In the genomic region with DNA sequence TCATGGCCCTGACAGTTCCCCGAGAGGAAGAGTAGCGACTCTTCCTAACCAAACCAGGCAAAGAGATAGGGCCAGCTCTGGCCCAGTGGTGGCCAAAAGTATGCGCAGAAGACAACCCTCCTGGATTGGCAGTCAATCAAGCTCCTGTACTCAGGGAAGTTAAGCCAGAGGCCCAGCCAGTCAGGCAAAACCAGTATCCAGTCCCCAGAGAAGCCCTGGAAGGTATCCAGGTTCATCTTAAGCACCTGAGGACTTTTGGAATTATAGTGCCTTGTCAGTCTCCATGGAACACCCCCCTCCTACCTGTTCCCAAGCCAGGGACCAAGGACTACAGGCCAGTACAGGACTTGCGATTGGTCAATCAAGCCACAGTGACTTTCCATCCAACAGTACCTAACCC, we compare ENCODE assay signal across 33 cellular contexts.
DNase-seq lines count a peak whose midpoint lies in the region; ATAC-seq, FAIRE-seq and TF ChIP-seq lines count a peak whose summit lies in the region.
"Had no signal": no experiment of that assay in that cellular context is flagged by ENCODE, and none has a peak within 500 bp of the region (broad histone marks: within the 10 kb centered on the region; RNA-seq: fewer than 3 reads in every experiment).

No MANE protein-coding gene starts in this region.

- H3K27ac ChIP-seq in C4-2B (peak overlapping the region; percentile 29; the same call in 1 of the 2 replicates), mesenchymal stem cell (ENCODE audit: low read length, poor library complexity, severe bottlenecking) (no peak overlapping the region), thyroid gland (no peak overlapping the region), caudate nucleus (ENCODE audit: low read depth, low read length) (no peak overlapping the region)
- H3K27ac ChIP-seq: 22Rv1; A549; BLaER1; BLaER1 treated with 17β-estradiol and CSF1 and Interleukin-3, amounts not matched to agents 10 nM and 100 nM had no signal

- no peak overlapping the region for H3K14ac ChIP-seq in mesenchymal stem cell (ENCODE audit: low read length in 2 of 2)

- no peak overlapping the region for H3K23ac ChIP-seq in mesenchymal stem cell (ENCODE audit: low read length in 2 of 2)

- intact Hi-C loops in thyroid gland (cut with DNase I): no loop called here

- H2BK12ac ChIP-seq in mesenchymal stem cell (ENCODE audit: low read length in 2 of 2): no peak overlapping the region

- H3K79me1 ChIP-seq in mesenchymal stem cell (replicated peaks; ENCODE audit: low read length, poor library complexity, severe bottlenecking): peaks cover 41% of the 10 kb centered on the region

- DNase-seq in LNCaP clone FGC (ENCODE audit: low read depth): peak; percentile 56
- DNase-seq in mesenchymal stem cell: no peak
- DNase-seq in thyroid gland: peak; percentile 37 to 56
- DNase-seq in central memory CD4-positive, alpha-beta T cell: no peak
- DNase-seq in HTR-8/SVneo (ENCODE audit: insufficient read length, low spot score): no peak
- DNase-seq in caudate nucleus (lab: John Stamatoyannopoulos, UW): no peak
- DNase-seq: 8988T; ACHN; AML-193; BE2C; C1 segment of cervical spinal cord; Caco-2; Calu3; CD4-positive, alpha-beta T cell; CD4-positive, CD25-positive, alpha-beta regulatory T cell; CD8-positive, alpha-beta memory T cell; CD8-positive, alpha-beta T cell; COR-L47; DMS 273 treated with DMSO at 0.1 percent for 48 hours; DMS153; DMS53; DMS79; DMS79 treated with DMSO at 0.1 percent for 48 hours; DND-41; EL had no signal

- no peak for ATAC-seq in GM21447 (IDR thresholded peaks at IDR 0.05; ENCODE audit: unreplicated experiment)
- ATAC-seq: A549; CD8-positive, alpha-beta T cell had no signal

- FAIRE-seq in HTR-8/SVneo (lab: Jason Lieb, UNC): no peak
- FAIRE-seq: A204.1, A549, D721Med had no signal

- H3K4ac ChIP-seq in mesenchymal stem cell (ENCODE audit: low read depth in 1 of 2, low read length in 2 of 2): no peak overlapping the region

- H3K18ac ChIP-seq in mesenchymal stem cell (ENCODE audit: low read depth in 1 of 2, low read length in 2 of 2): no peak overlapping the region

- H2AK5ac ChIP-seq in mesenchymal stem cell (ENCODE audit: low read length, severe bottlenecking): peak overlapping the region; percentile 9

- H3K4me3 ChIP-seq in LNCaP clone FGC (ENCODE audit: low read depth, low read length) (no peak overlapping the region), mesenchymal stem cell (ENCODE audit: insufficient read depth in 1 of 2, low read depth in 1 of 2, low read length in 2 of 2) (no peak overlapping the region), thyroid gland (replicated peaks in 1 of 3) (no peak overlapping the region)
- H3K4me3 ChIP-seq: A549; BLaER1; BLaER1 treated with 17β-estradiol and CSF1 and Interleukin-3, amounts not matched to agents 10 nM and 100 nM had no signal

- H3K9me3 ChIP-seq in mesenchymal stem cell (ENCODE audit: control insufficient read depth, low read length) (peaks cover 13% of the 10 kb centered on the region), thyroid gland (no peaks in the 10 kb centered on the region)
- H3K9me3 ChIP-seq: A549, BE2C, Caco-2 had no signal

- peaks cover 0 to 21% of the 10 kb centered on the region in 2 experiments for H3K36me3 ChIP-seq in mesenchymal stem cell (ENCODE audit: control insufficient read depth in 1 of 2, insufficient read depth in 2 of 2, low read depth in 1 of 2, low read length in 2 of 2)
- no peaks in the 10 kb centered on the region for H3K36me3 ChIP-seq in thyroid gland
- H3K36me3 ChIP-seq: BE2C had no signal

- TF ChIP-seq CTCF in C4-2B (conservative IDR thresholded peaks at IDR 0.05) (no peak), LNCaP clone FGC (IDR thresholded peaks at IDR 0.05; ENCODE audit: control insufficient read depth, extremely low read depth, insufficient read depth) (no peak), thyroid gland (IDR thresholded peaks at IDR 0.05) (no peak)

- H2AFZ ChIP-seq in mesenchymal stem cell (ENCODE audit: low read depth, low read length): no peak overlapping the region

- no peak overlapping the region for H2BK5ac ChIP-seq in mesenchymal stem cell (ENCODE audit: low read depth, low read length, poor library complexity, severe bottlenecking)

- no peak overlapping the region for H3K4me2 ChIP-seq in mesenchymal stem cell (ENCODE audit: low read length, poor library complexity, severe bottlenecking)
- H3K4me2 ChIP-seq: A549; BLaER1; BLaER1 treated with 17β-estradiol and CSF1 and Interleukin-3, amounts not matched to agents 10 nM and 100 nM had no signal

- H4K8ac ChIP-seq in mesenchymal stem cell (ENCODE audit: low read length): no peak overlapping the region

- no peak overlapping the region for H3K9ac ChIP-seq in mesenchymal stem cell (ENCODE audit: low read length)
- H3K9ac ChIP-seq: BLaER1; BLaER1 treated with 17β-estradiol and CSF1 and Interleukin-3, amounts not matched to agents 10 nM and 100 nM had no signal

- no peak overlapping the region for H4K91ac ChIP-seq in mesenchymal stem cell (ENCODE audit: low read length)

- peaks cover 6% of the 10 kb centered on the region for H3K4me1 ChIP-seq in mesenchymal stem cell (ENCODE audit: control insufficient read depth, insufficient read depth, low read depth, low read length)
- H3K4me1 ChIP-seq in thyroid gland: peaks cover 0 to 8% of the 10 kb centered on the region in 2 donors
- H3K4me1 ChIP-seq: BE2C; BLaER1; BLaER1 treated with 17β-estradiol and CSF1 and Interleukin-3, amounts not matched to agents 10 nM and 100 nM; Caco-2 had no signal

- no peak for TF ChIP-seq POLR2A in thyroid gland (IDR thresholded peaks at IDR 0.05)

- H3K27me3 ChIP-seq in mesenchymal stem cell (ENCODE audit: control insufficient read depth in 1 of 2, insufficient read depth in 1 of 2, low read length in 2 of 2) (no peaks in the 10 kb centered on the region), thyroid gland (no peaks in the 10 kb centered on the region)
- H3K27me3 ChIP-seq: BE2C; BLaER1; BLaER1 treated with 17β-estradiol and CSF1 and Interleukin-3, amounts not matched to agents 10 nM and 100 nM had no signal

- H2BK15ac ChIP-seq in mesenchymal stem cell (ENCODE audit: low read depth, poor library complexity, severe bottlenecking): no peak overlapping the region

- H2BK120ac ChIP-seq in mesenchymal stem cell (ENCODE audit: low read depth, low read length): no peak overlapping the region

- WGBS in mesenchymal stem cell: 98% methylated on average over 4 of the region's 4 CpGs
- WGBS in thyroid gland, 2 donors: 60 to 92% methylated on average over 1 to 4 of the region's 4 CpGs

Comparison
In these comparisons a context has a peak if more than half of its experiments do, and no peak if none do; other contexts are left out.
1. DNase-seq: peak in LNCaP clone FGC (single experiment) and thyroid gland (2 of 2); none in mesenchymal stem cell (single experiment), central memory CD4-positive, alpha-beta T cell (single experiment), HTR-8/SVneo (single experiment) and caudate nucleus (0 of 61).